In genomic region chr12:47767197-47767724, GRCh38 we compare ENCODE assay signal across 8 cellular contexts. TPM values are rescaled to one million over a fixed set of nuclear protein-coding genes. Genes with fewer than 3 reads are reported as not detected.
A peak's percentile ranks its signal among the peaks of the same experiment; 100 is the strongest.
DNase-seq lines count a peak whose midpoint lies in the region; ATAC-seq and TF ChIP-seq lines count a peak whose summit lies in the region.

No MANE protein-coding gene starts in this region.

- no peaks in the 10 kb centered on the region for H3K36me3 ChIP-seq in NT2/D1 (ENCODE audit: insufficient read depth, insufficient read length, low read length)
- no peaks in the 10 kb centered on the region for H3K36me3 ChIP-seq in sigmoid colon

- ATAC-seq in GM21619 (IDR thresholded peaks at IDR 0.05; ENCODE audit: unreplicated experiment) (peak; percentile 72), HG02973 (IDR thresholded peaks at IDR 0.05; ENCODE audit: unreplicated experiment) (no peak)

- TF ChIP-seq POLR2A in sigmoid colon (IDR thresholded peaks at IDR 0.05): no peak

- WGBS in sigmoid colon, 2 donors: 30 to 54% methylated on average over 5 of the region's 5 CpGs

- no peak overlapping the region for H3K9ac ChIP-seq in NT2/D1 (ENCODE audit: insufficient read length, low read depth)

- DNase-seq in NT2/D1 (ENCODE audit: low read depth, low spot score): peak; percentile 39
- DNase-seq in activated T-cell treated with anti-CD3 and anti-CD28 coated beads, Interleukin-2, amount 50 U/mL, for 1 hour: peak; percentile 70
- DNase-seq in fibroblast of the aortic adventitia (ENCODE audit: low read depth): peak; percentile 59
- DNase-seq in sigmoid colon: no peak
- DNase-seq in OCI-M2 (lab: John Stamatoyannopoulos, UW; ENCODE audit: unreplicated experiment): no peak

- TF ChIP-seq EP300 in sigmoid colon (IDR thresholded peaks at IDR 0.05): no peak

- H3K4me3 ChIP-seq in NT2/D1 (ENCODE audit: insufficient read length, low read depth) (no peak overlapping the region), fibroblast of the aortic adventitia (ENCODE audit: low read depth, low read length) (no peak overlapping the region), sigmoid colon (no peak overlapping the region)

- H3K9me3 ChIP-seq in NT2/D1 (ENCODE audit: insufficient read depth, low read length) (no peaks in the 10 kb centered on the region), sigmoid colon (no peaks in the 10 kb centered on the region)

- peaks cover 19% of the 10 kb centered on the region for H3K4me1 ChIP-seq in NT2/D1 (ENCODE audit: insufficient read depth, insufficient read length)
- peaks cover 0 to 34% (median 15%) of the 10 kb centered on the region in 4 donors for H3K4me1 ChIP-seq in sigmoid colon

- H3K27me3 ChIP-seq in NT2/D1 (ENCODE audit: insufficient read depth, insufficient read length) (peaks cover 5% of the 10 kb centered on the region), sigmoid colon (no peaks in the 10 kb centered on the region)

- TF ChIP-seq CTCF in C4-2B (conservative IDR thresholded peaks at IDR 0.05) (peak; percentile 86), fibroblast of the aortic adventitia (IDR thresholded peaks at IDR 0.05; ENCODE audit: insufficient read depth, low read length) (peak; percentile 56), sigmoid colon (IDR thresholded peaks at IDR 0.05) (peak; percentile 11 to 50 (median 40))

- intact Hi-C loops in sigmoid colon (cut with DNase I): loop anchor here (2.0 kb wide), 1 partner anchor 50 kb away; no protein-coding TSS in a partner anchor

- H3K27ac ChIP-seq in C4-2B (no peak overlapping the region), sigmoid colon (no peak overlapping the region)

RNA-seq across cellular contexts. Expression of gene SLC48A1, which starts 5.8 kb away (rescaled TPM):
- total RNA-seq in fibroblast of the aortic adventitia (ENCODE audit: low replicate concordance) (22.0 and 25.1 TPM in 2 replicates), sigmoid colon (10 to 100 TPM; 30.3 to 46.6 (median 32.2) TPM)
- polyA plus RNA-seq in sigmoid colon: 10 to 100 TPM in 2 of 3 donors, 1 to 10 TPM in 1; 6.9 to 14.2 (median 12.0) TPM

RNA-seq across cellular contexts. Expression of gene RAPGEF3, which starts 8.6 kb away (rescaled TPM):
- total RNA-seq in fibroblast of the aortic adventitia (ENCODE audit: low replicate concordance): 5.2 and 16.6 TPM in 2 replicates
- total RNA-seq in sigmoid colon: 10 to 100 TPM; 13.8 to 36.8 (median 14.6) TPM
- polyA plus RNA-seq in sigmoid colon: 10 to 100 TPM in 1 of 3 donors, 1 to 10 TPM in 2; 3.9 to 16.2 (median 4.2) TPM

RNA-seq across cellular contexts. Expression of gene ENDOU, which starts 42.0 kb away (rescaled TPM):
- total RNA-seq in fibroblast of the aortic adventitia (ENCODE audit: low replicate concordance): 0.36 TPM in 1 of 2 replicates, not detected in the other
- total RNA-seq in sigmoid colon: 1 to 10 TPM in 1 of 4 donors, under 1 TPM in 2, not detected in 1; 0.36 to 1.6 (median 0.49) TPM
- polyA plus RNA-seq in sigmoid colon: under 1 TPM in 1 of 3 donors, not detected in 2; 0.25 TPM

RNA-seq across cellular contexts. Expression of gene HDAC7, which starts 52.4 kb away (rescaled TPM):
- total RNA-seq in fibroblast of the aortic adventitia (ENCODE audit: low replicate concordance) (48.9 and 78.8 TPM in 2 replicates), sigmoid colon (10 to 100 TPM; 45.3 to 79.2 (median 53.1) TPM)
- 10 to 100 TPM in 2 of 3 donors, 1 to 10 TPM in 1; 6.5 to 44.8 (median 16.8) TPM for polyA plus RNA-seq in sigmoid colon

Comparison
In these comparisons a context has a peak if more than half of its experiments do, and no peak if none do; other contexts are left out.
1. DNase-seq: peak in NT2/D1 (single experiment), activated T-cell treated with anti-CD3 and anti-CD28 coated beads, Interleukin-2, amount 50 U/mL, for 1 hour (single experiment) and fibroblast of the aortic adventitia (single experiment); none in sigmoid colon (single experiment) and OCI-M2 (single experiment).
2. Peak in every context shown above with its lines, with median percentiles within 50 percentile points of each other: CTCF ChIP-seq.